8 cellular contexts compared by ENCODE assay signal in genomic region chr17:45784583-45785372, GRCh38.
DNase-seq lines count a peak whose midpoint lies in the region; ATAC-seq lines count a peak whose summit lies in the region.

No MANE protein-coding gene starts in this region.

- intact Hi-C loops in posterior cingulate gyrus (cut with DNase I): no loop called here

- DNase-seq in EL (peak; percentile 32), NCI-H2171 treated with DMSO at 0.1 percent for 48 hours (lab: John Stamatoyannopoulos, UW) (peak; percentile 44), germinal center (ENCODE audit: low spot score) (peak; percentile 35), posterior cingulate gyrus (peak in 6 of 10 donors; percentile 37 to 89 (median 54)), SW480 (ENCODE audit: low spot score) (no peak)
- DNase-seq in activated T-cell treated with anti-CD3 and anti-CD28 coated beads, Interleukin-2, amount 50 U/mL, for 48 hours: peak; percentile 55 to 65

- no peak for ATAC-seq in HG02763 (IDR thresholded peaks at IDR 0.05; ENCODE audit: unreplicated experiment)
- no peak for ATAC-seq in HG03565 (IDR thresholded peaks at IDR 0.05; ENCODE audit: unreplicated experiment)
